ENCODE assay signal across 8 cellular contexts in the genomic region with DNA sequence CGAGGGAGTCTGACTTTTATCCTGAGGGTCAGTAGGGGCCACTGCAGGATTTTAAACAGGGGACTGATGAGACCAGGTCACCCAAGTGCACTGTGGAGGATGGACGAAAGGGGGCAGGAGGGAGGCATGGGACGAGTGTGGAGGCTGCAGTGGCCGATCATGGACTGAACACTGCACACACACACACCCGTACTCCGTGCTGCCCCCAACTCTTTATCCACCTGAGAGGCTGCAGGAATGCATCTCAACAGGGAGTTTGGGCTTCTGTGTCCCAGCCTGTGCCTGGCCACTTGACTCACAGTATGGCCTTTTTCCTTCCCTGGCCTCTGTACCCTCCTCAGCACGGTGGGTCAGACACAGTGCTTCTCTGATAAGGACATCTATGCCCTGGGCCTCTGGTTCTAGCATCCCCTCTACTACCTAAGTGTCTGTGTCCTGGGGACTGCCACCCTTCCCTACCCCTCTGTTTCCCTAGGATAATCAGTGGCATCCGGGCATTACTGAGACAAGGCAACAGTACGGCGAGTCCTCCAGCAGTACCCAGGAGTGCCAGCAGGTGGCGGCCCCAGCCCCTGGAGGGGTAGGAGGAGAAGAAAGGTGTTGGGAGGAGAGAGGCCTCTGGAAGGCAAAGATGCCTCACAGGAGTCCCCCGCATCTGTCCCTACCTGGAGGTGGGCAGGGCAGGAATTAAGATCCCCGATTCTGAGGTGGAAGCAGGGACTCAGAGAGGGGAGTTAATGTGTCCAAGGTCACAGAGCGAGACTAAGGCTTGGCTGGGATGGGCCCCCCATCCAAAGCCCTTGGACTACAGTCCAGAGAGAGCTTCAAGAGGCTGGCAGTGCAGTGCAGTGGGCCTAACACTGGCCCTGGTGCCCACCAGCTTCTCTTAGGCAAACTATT. TPM values are rescaled to one million over a fixed set of nuclear protein-coding genes. Genes with fewer than 3 reads are reported as not detected.
DNase-seq lines count a peak whose midpoint lies in the region; ATAC-seq and TF ChIP-seq lines count a peak whose summit lies in the region.

No MANE protein-coding gene starts in this region.

- no peak overlapping the region for H3K27ac Mint-ChIP-seq in effector memory CD8-positive, alpha-beta T cell

- CTCF ChIA-PET in AG04450 (lab: Charles Lee), result interaction anchor here (0.8 to 2.5 kb wide), 13 partner anchors 10 to 216 kb away, joined by 3 to 17 read pairs (median 5); no protein-coding TSS in a partner anchor

- POLR2A ChIA-PET in AG04450 (lab: Yijun Ruan, JAX), result no interaction called here

- no peaks in the 10 kb centered on the region for H3K36me3 ChIP-seq in mucosa of descending colon (ENCODE audit: low read depth)

- no peak overlapping the region for H3K4me3 Mint-ChIP-seq in effector memory CD8-positive, alpha-beta T cell

- H3K9me3 ChIP-seq in AG04450 (ENCODE audit: control insufficient read depth, insufficient read depth, low read length) (no peaks in the 10 kb centered on the region), mucosa of descending colon (no peaks in the 10 kb centered on the region)

- H3K4me1 ChIP-seq in mucosa of descending colon (ENCODE audit: low read depth), result peaks cover 43% of the 10 kb centered on the region

- no peaks in the 10 kb centered on the region for H3K36me3 Mint-ChIP-seq in effector memory CD8-positive, alpha-beta T cell (ENCODE audit: insufficient read depth)

- no peak overlapping the region for H3K4me3 ChIP-seq in AG04450 (ENCODE audit: low read depth, low read length)
- no peak overlapping the region for H3K4me3 ChIP-seq in mucosa of descending colon

- DNase-seq in AG04450 (ENCODE audit: low read depth, low spot score) (no peak), NCI-H82 (lab: John Stamatoyannopoulos, UW) (peak; percentile 84), mucosa of descending colon (peak; percentile 90 to 98 (median 97))
- DNase-seq in activated CD8-positive, alpha-beta memory T cell treated with anti-CD3 and anti-CD28 coated beads for 24 hours, result peak; percentile 94
- DNase-seq in effector memory CD8-positive, alpha-beta T cell, result peak; percentile 75 to 84 (median 75)
- DNase-seq in stimulated activated CD8-positive, alpha-beta memory T cell treated with anti-CD3 and anti-CD28 coated beads, Interleukin-4, amount 100 ng/mL, for 24 hours (ENCODE audit: low read depth), result peak; percentile 72

- H3K4me1 Mint-ChIP-seq in effector memory CD8-positive, alpha-beta T cell (ENCODE audit: low read depth in 2 of 2), result peaks cover 4 to 8% of the 10 kb centered on the region in 2 donors

- peak; percentile 99 for TF ChIP-seq CTCF in AG04450 (IDR thresholded peaks at IDR 0.05; ENCODE audit: low read depth, low read length)
- TF ChIP-seq CTCF in mucosa of descending colon (IDR thresholded peaks at IDR 0.05), result peak; percentile 90

- H3K27me3 Mint-ChIP-seq in effector memory CD8-positive, alpha-beta T cell, result peaks cover 13 to 58% of the 10 kb centered on the region in 2 donors

- no peaks in the 10 kb centered on the region for H3K27me3 ChIP-seq in AG04450 (ENCODE audit: control insufficient read depth, insufficient read depth, low read length)

- H3K9me3 Mint-ChIP-seq in effector memory CD8-positive, alpha-beta T cell, result no peaks in the 10 kb centered on the region

- ATAC-seq in GM18907 (IDR thresholded peaks at IDR 0.05; ENCODE audit: unreplicated experiment), result peak; percentile 72
- peak; percentile 74 for ATAC-seq in HG03342 (IDR thresholded peaks at IDR 0.05; ENCODE audit: unreplicated experiment)
- peak; percentile 83 for ATAC-seq in effector memory CD8-positive, alpha-beta T cell (replicated peaks)
- peak; percentile 81 for ATAC-seq in mucosa of descending colon

- intact Hi-C loops in mucosa of descending colon (cut with DNase I, micrococcal nuclease), result loop anchor here in 1 of 2 donors (2.0 kb wide), 1 partner anchor 57 kb away; no protein-coding TSS in a partner anchor

- no peak overlapping the region for H3K27ac ChIP-seq in AG04450 (ENCODE audit: low read depth, low read length)

RNA-seq across cellular contexts. Expression of a gene that starts 5.1 kb away (rescaled TPM):
- polyA plus RNA-seq in AG04450 (2011; rRNA removed), result 0.30 and 0.41 TPM in 2 replicates
- polyA minus RNA-seq in AG04450 (2011; rRNA and poly(A)+ RNA removed), result 0.26 TPM in 1 of 2 replicates, not detected in the other
- 100 to 1,000 TPM; 140 to 306 (median 302) TPM for total RNA-seq in mucosa of descending colon

RNA-seq across cellular contexts. Expression of a gene that starts 5.8 kb away (rescaled TPM):
- polyA plus RNA-seq in AG04450 (2011; rRNA removed), result 118 and 149 TPM in 2 replicates
- 317 and 389 TPM in 2 replicates for polyA minus RNA-seq in AG04450 (2011; rRNA and poly(A)+ RNA removed)
- total RNA-seq in mucosa of descending colon, result 10 to 100 TPM; 13.9 to 61.5 (median 27.1) TPM

RNA-seq across cellular contexts. Expression of a gene that starts 28.4 kb away (rescaled TPM):
- polyA plus RNA-seq in AG04450 (2011; rRNA removed), result not detected in 2 replicates
- 0.09 and 0.18 TPM in 2 replicates for polyA minus RNA-seq in AG04450 (2011; rRNA and poly(A)+ RNA removed)
- 10 to 100 TPM; 15.2 to 26.4 (median 18.9) TPM for total RNA-seq in mucosa of descending colon
